In genomic region chr4:186820371-186820990, GRCh38 we compare ENCODE assay signal across 10 cellular contexts.
DNase-seq lines count a peak whose midpoint lies in the region; ATAC-seq and TF ChIP-seq lines count a peak whose summit lies in the region.
"Had no signal": no experiment of that assay in that cellular context is flagged by ENCODE, and none has a peak within 500 bp of the region (broad histone marks: within the 10 kb centered on the region; RNA-seq: fewer than 3 reads in every experiment).

No MANE protein-coding gene starts in this region.

- no peaks in the 10 kb centered on the region for H3K4me1 Mint-ChIP-seq in activated naive CD4-positive, alpha-beta T cell treated with anti-CD3 and anti-CD28 coated beads, Interleukin-2, amount 10 ng/mL, durations not matched to agents 7 days and 5 days

- peaks cover 13% of the 10 kb centered on the region for H3K4me1 ChIP-seq in RWPE2 (ENCODE audit: insufficient read depth, poor library complexity, severe bottlenecking)
- no peaks in the 10 kb centered on the region for H3K4me1 ChIP-seq in cardiac muscle cell (ENCODE audit: low read depth)
- H3K4me1 ChIP-seq in thyroid gland = no peaks in the 10 kb centered on the region

- no peak for ATAC-seq in RWPE2 (ENCODE audit: low read depth)
- no peak for ATAC-seq in GM21529 (IDR thresholded peaks at IDR 0.05; ENCODE audit: unreplicated experiment)
- ATAC-seq: body of pancreas had no signal

- H3K36me3 Mint-ChIP-seq in activated naive CD4-positive, alpha-beta T cell treated with anti-CD3 and anti-CD28 coated beads, Interleukin-2, amount 10 ng/mL, durations not matched to agents 7 days and 5 days = no peaks in the 10 kb centered on the region

- no peak overlapping the region for H3K4me3 ChIP-seq in RWPE2 (ENCODE audit: severe bottlenecking)
- no peak overlapping the region for H3K4me3 ChIP-seq in cardiac muscle cell
- no peak overlapping the region for H3K4me3 ChIP-seq in thyroid gland (replicated peaks in 1 of 3)
- H3K4me3 ChIP-seq: body of pancreas had no signal

- H3K27ac ChIP-seq in RWPE2 (ENCODE audit: poor library complexity, severe bottlenecking) (peak overlapping the region; percentile 3), cardiac muscle cell (no peak overlapping the region), thyroid gland (no peak overlapping the region)
- H3K27ac ChIP-seq: body of pancreas had no signal

- H3K9me3 Mint-ChIP-seq in activated naive CD4-positive, alpha-beta T cell treated with anti-CD3 and anti-CD28 coated beads, Interleukin-2, amount 10 ng/mL, durations not matched to agents 7 days and 5 days = peaks cover 3% of the 10 kb centered on the region

- TF ChIP-seq POLR2A in thyroid gland (IDR thresholded peaks at IDR 0.05) = no peak

- no peak overlapping the region for H3K4me3 Mint-ChIP-seq in activated naive CD4-positive, alpha-beta T cell treated with anti-CD3 and anti-CD28 coated beads, Interleukin-2, amount 10 ng/mL, durations not matched to agents 7 days and 5 days

- WGBS in thyroid gland, 2 donors = 40 to 47% methylated on average over 5 of the region's 5 CpGs

- H3K27ac Mint-ChIP-seq in activated naive CD4-positive, alpha-beta T cell treated with anti-CD3 and anti-CD28 coated beads, Interleukin-2, amount 10 ng/mL, durations not matched to agents 7 days and 5 days = no peak overlapping the region

- no peaks in the 10 kb centered on the region for H3K27me3 Mint-ChIP-seq in activated naive CD4-positive, alpha-beta T cell treated with anti-CD3 and anti-CD28 coated beads, Interleukin-2, amount 10 ng/mL, durations not matched to agents 7 days and 5 days

- intact Hi-C loops in thyroid gland (cut with DNase I) = no loop called here

- H3K27me3 ChIP-seq in RWPE2 (ENCODE audit: insufficient read depth, poor library complexity, severe bottlenecking) (no peaks in the 10 kb centered on the region), cardiac muscle cell (no peaks in the 10 kb centered on the region), thyroid gland (no peaks in the 10 kb centered on the region)
- H3K27me3 ChIP-seq: body of pancreas had no signal

- H3K36me3 ChIP-seq in RWPE2 (ENCODE audit: low read depth) (no peaks in the 10 kb centered on the region), cardiac muscle cell (no peaks in the 10 kb centered on the region), thyroid gland (no peaks in the 10 kb centered on the region)

- H3K9me3 ChIP-seq in RWPE2 (ENCODE audit: severe bottlenecking) (no peaks in the 10 kb centered on the region), cardiac muscle cell (ENCODE audit: low read depth) (no peaks in the 10 kb centered on the region), thyroid gland (no peaks in the 10 kb centered on the region)
- H3K9me3 ChIP-seq: body of pancreas had no signal

- TF ChIP-seq CTCF in RWPE2 (IDR thresholded peaks at IDR 0.05; ENCODE audit: poor library complexity, severe bottlenecking) = no peak
- no peak for TF ChIP-seq CTCF in cardiac muscle cell (IDR thresholded peaks at IDR 0.05; ENCODE audit: low read depth, low read length)
- no peak for TF ChIP-seq CTCF in thyroid gland (IDR thresholded peaks at IDR 0.05)

- CTCF ChIA-PET in activated naive CD4-positive, alpha-beta T cell treated with anti-CD3 and anti-CD28 coated beads, Interleukin-2, amount 10 ng/mL, durations not matched to agents 7 days and 5 days (lab: Charles Lee) = no interaction called here

- DNase-seq in NCI-H2029 treated with DMSO at 0.1 percent for 48 hours (lab: John Stamatoyannopoulos, UW) = peak; percentile 49
- DNase-seq in NCI-H2029 (lab: John Stamatoyannopoulos, UW) = no peak
- no peak for DNase-seq in RWPE2 (ENCODE audit: low spot score)
- DNase-seq in cardiac muscle cell (ENCODE audit: low read depth in 1 of 2, low spot score in 1 of 2) = peak; percentile 49 to 79
- DNase-seq in thyroid gland = peak; percentile 11 to 29
- no peak for DNase-seq in activated naive CD4-positive, alpha-beta T cell treated with anti-CD3 and anti-CD28 coated beads, Interleukin-2, amount 10 ng/mL, durations not matched to agents 7 days and 5 days
- no peak for DNase-seq in NCI-H2081 (lab: John Stamatoyannopoulos, UW)
- DNase-seq: activated CD4-positive, alpha-beta T cell treated with anti-CD3 and anti-CD28 coated beads for 4 hours; body of pancreas had no signal

Comparison
In these comparisons a context has a peak if more than half of its experiments do, and no peak if none do; other contexts are left out.
1. DNase-seq: peak in NCI-H2029 treated with DMSO at 0.1 percent for 48 hours (single experiment), cardiac muscle cell (2 of 2) and thyroid gland (2 of 2); none in NCI-H2029 (single experiment), RWPE2 (single experiment), activated naive CD4-positive, alpha-beta T cell treated with anti-CD3 and anti-CD28 coated beads, Interleukin-2, amount 10 ng/mL, durations not matched to agents 7 days and 5 days (single experiment) and NCI-H2081 (0 of 2).